In the genomic region with DNA sequence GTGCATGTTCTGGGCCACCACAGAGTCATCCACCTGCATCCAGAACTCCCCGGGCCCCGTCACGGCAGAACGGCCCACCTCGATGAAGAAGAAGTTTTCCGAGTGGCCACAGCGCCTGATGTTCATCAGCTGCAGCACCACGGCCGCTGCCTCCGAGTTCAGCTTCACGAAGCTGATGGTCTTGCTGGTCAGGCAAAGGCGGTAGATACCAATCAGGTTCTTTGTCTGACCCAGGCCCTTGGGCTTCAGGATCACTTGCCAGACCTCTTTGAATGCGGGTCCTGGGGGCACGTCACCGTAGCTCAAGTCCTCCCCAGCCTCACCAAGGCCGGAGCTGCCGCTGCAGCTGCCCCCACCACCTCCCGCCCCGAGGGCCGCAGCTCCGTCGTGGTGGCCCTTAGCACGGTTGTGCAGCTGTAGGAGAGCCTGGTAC, we compare ENCODE assay signal across 9 cellular contexts. TPM values are rescaled to one million over a fixed set of nuclear protein-coding genes. Genes with fewer than 3 reads are reported as not detected.
A peak's percentile ranks its signal among the peaks of the same experiment; 100 is the strongest.
DNase-seq lines count a peak whose midpoint lies in the region; ATAC-seq and TF ChIP-seq lines count a peak whose summit lies in the region.
"Had no signal": no experiment of that assay in that cellular context is flagged by ENCODE, and none has a peak within 500 bp of the region (broad histone marks: within the 10 kb centered on the region; RNA-seq: fewer than 3 reads in every experiment).

No MANE protein-coding gene starts in this region.

- H3K4me2 ChIP-seq in OCI-LY7 (ENCODE audit: low read length) (peak overlapping the region; percentile 95), neural progenitor cell (peak overlapping the region; percentile 90)

- intact Hi-C loops in OCI-LY7 (cut with micrococcal nuclease; ENCODE audit: unreplicated experiment) = loop anchor here (2.0 to 10.0 kb wide), 6 partner anchors 25 to 1523 kb away; no protein-coding TSS in a partner anchor

- TF ChIP-seq CTCF in BJ (IDR thresholded peaks at IDR 0.05; ENCODE audit: insufficient read depth, low read depth, low read length) (no peak), OCI-LY7 (conservative IDR thresholded peaks at IDR 0.05; ENCODE audit: low read length) (no peak), epithelial cell of proximal tubule (conservative IDR thresholded peaks at IDR 0.05; ENCODE audit: low read depth, low read length) (no peak), neural progenitor cell (IDR thresholded peaks at IDR 0.05) (no peak)

- no peaks in the 10 kb centered on the region for H3K27me3 ChIP-seq in BJ (ENCODE audit: control insufficient read depth, insufficient read depth, low read length)
- H3K27me3 ChIP-seq in neural progenitor cell = no peaks in the 10 kb centered on the region

- peaks cover 52% of the 10 kb centered on the region for H3K4me1 ChIP-seq in OCI-LY7 (ENCODE audit: insufficient read depth, low read length, poor library complexity, severe bottlenecking)
- H3K4me1 ChIP-seq in neural progenitor cell = peaks cover 20% of the 10 kb centered on the region

- peaks cover 29% of the 10 kb centered on the region for H3K36me3 Mint-ChIP-seq in neural progenitor cell

- peak overlapping the region; percentile 85 for H3K27ac ChIP-seq in OCI-LY7 (ENCODE audit: low read depth, low read length, poor library complexity, severe bottlenecking)
- H3K27ac ChIP-seq in neural progenitor cell = no peak overlapping the region

- peaks cover 55% of the 10 kb centered on the region for H3K4me1 Mint-ChIP-seq in neural progenitor cell

- H3K9me3 ChIP-seq in OCI-LY7 (ENCODE audit: low read length) (no peaks in the 10 kb centered on the region), neural progenitor cell (ENCODE audit: low read depth) (no peaks in the 10 kb centered on the region)

- peaks cover 16% of the 10 kb centered on the region for H3K9me3 Mint-ChIP-seq in neural progenitor cell

- peaks cover 54% of the 10 kb centered on the region for H3K79me2 ChIP-seq in OCI-LY7 (ENCODE audit: insufficient read depth, low read depth, low read length)
- H3K79me2 ChIP-seq in neural progenitor cell (ENCODE audit: low read depth) = peaks cover 62% of the 10 kb centered on the region

- DNase-seq in BJ (ENCODE audit: low read depth) (no peak), OCI-LY7 (ENCODE audit: low spot score) (no peak), epithelial cell of proximal tubule (ENCODE audit: low read depth) (no peak), neural progenitor cell (ENCODE audit: low spot score) (no peak), NCI-H1694 treated with DMSO at 0.1 percent for 48 hours (lab: John Stamatoyannopoulos, UW) (no peak), dermis blood vessel endothelial cell (no peak)
- DNase-seq: NCI-H2081 treated with DMSO at 0.1 percent for 48 hours had no signal

- peak overlapping the region; percentile 90 for H3K4me3 Mint-ChIP-seq in neural progenitor cell

- peaks cover 15% of the 10 kb centered on the region for H3K27me3 Mint-ChIP-seq in neural progenitor cell (ENCODE audit: insufficient read depth, low read depth)

- BruUV-seq in OCI-LY7 (replicated peaks; lab: Mats Ljungman, UMichigan) = no TSS peak

- no peak overlapping the region for H3K27ac Mint-ChIP-seq in neural progenitor cell

- no peak overlapping the region for H2AFZ ChIP-seq in OCI-LY7 (ENCODE audit: low read length)
- H2AFZ ChIP-seq in neural progenitor cell (replicated peaks) = peak overlapping the region; percentile 80

- H3K4me3 ChIP-seq in BJ (ENCODE audit: low read depth, low read length) (peak overlapping the region; percentile 99), OCI-LY7 (ENCODE audit: low read depth, low read length, poor library complexity, severe bottlenecking) (peak overlapping the region; percentile 89), epithelial cell of proximal tubule (ENCODE audit: low read depth, low read length) (peak overlapping the region; percentile 62), neural progenitor cell (peak overlapping the region; percentile 62)

- H3K9ac ChIP-seq in neural progenitor cell = no peak overlapping the region

- H3K9me2 ChIP-seq in OCI-LY7 (ENCODE audit: insufficient read depth, low read length) = no peaks in the 10 kb centered on the region

- H3K36me3 ChIP-seq in BJ (ENCODE audit: control insufficient read depth, insufficient read depth, low read length) = peaks cover 26% of the 10 kb centered on the region
- H3K36me3 ChIP-seq in OCI-LY7 (ENCODE audit: insufficient read depth, low read length) = peaks cover 49% of the 10 kb centered on the region
- H3K36me3 ChIP-seq in neural progenitor cell = no peaks in the 10 kb centered on the region

- POLR2A ChIA-PET in BJ (lab: Charles Lee) = interaction anchor here (0.6 kb wide), 1 partner anchor 320 kb away, joined by 3 read pairs; no protein-coding TSS in a partner anchor
- POLR2A ChIA-PET in OCI-LY7 (lab: Charles Lee) = interaction anchor here (0.6 to 5.0 kb wide), 6 partner anchors 37 to 218 kb away, joined by 3 to 26 read pairs (median 4); a partner anchor contains a TSS

- peaks cover 7% of the 10 kb centered on the region for H3F3A ChIP-seq in neural progenitor cell (ENCODE audit: low read depth)

- H4K20me1 ChIP-seq in OCI-LY7 (ENCODE audit: insufficient read depth, low read length) (peaks cover 5% of the 10 kb centered on the region), neural progenitor cell (ENCODE audit: low read depth) (peaks cover 18% of the 10 kb centered on the region)

- CTCF ChIA-PET in BJ (lab: Yijun Ruan, JAX) = interaction anchor here (0.6 to 3.0 kb wide), 10 partner anchors 9 to 1129 kb away, joined by 3 to 14 read pairs (median 4); no protein-coding TSS in a partner anchor
- CTCF ChIA-PET in OCI-LY7 (lab: Charles Lee; ENCODE audit: unreplicated experiment) = interaction anchor here (0.9 to 1.0 kb wide), 3 partner anchors 23 to 1133 kb away, joined by 3 to 5 read pairs (median 4); no protein-coding TSS in a partner anchor

- no peak for ATAC-seq in HG03469 (IDR thresholded peaks at IDR 0.05; ENCODE audit: unreplicated experiment)
- no peak for ATAC-seq in HG03108 (IDR thresholded peaks at IDR 0.05; ENCODE audit: unreplicated experiment)

RNA-seq across cellular contexts. Expression of a gene that starts 1.6 kb away (rescaled TPM):
- polyA plus RNA-seq in BJ (2011; rRNA removed) = 12.4 and 13.0 TPM in 2 replicates
- 22.7 and 26.8 TPM in 2 replicates for polyA minus RNA-seq in BJ (2011; rRNA and poly(A)+ RNA removed)
- total RNA-seq in OCI-LY7 (2014; rRNA removed; shearing (Covaris generic)) = 15.9 and 18.1 TPM in 2 replicates
- total RNA-seq in OCI-LY7 (2022) (23.5 and 23.6 TPM in 2 replicates), epithelial cell of proximal tubule (13.0 and 25.8 TPM in 2 replicates), neural progenitor cell (ENCODE audit: low replicate concordance) (8.4 and 13.0 TPM in 2 replicates), dermis blood vessel endothelial cell (0.17 and 0.23 TPM in 2 replicates)

RNA-seq across cellular contexts. Expression of a gene that starts 37.8 kb away (rescaled TPM):
- polyA plus RNA-seq in BJ (2011; rRNA removed) = 29.2 and 51.6 TPM in 2 replicates
- polyA minus RNA-seq in BJ (2011; rRNA and poly(A)+ RNA removed) = 40.8 and 44.5 TPM in 2 replicates
- 30.4 and 40.8 TPM in 2 replicates for total RNA-seq in OCI-LY7 (2014; rRNA removed; shearing (Covaris generic))
- total RNA-seq in OCI-LY7 (2022) = 80.3 and 87.8 TPM in 2 replicates
- 11.8 and 14.1 TPM in 2 replicates for total RNA-seq in epithelial cell of proximal tubule
- total RNA-seq in neural progenitor cell (ENCODE audit: low replicate concordance) = 13.8 and 15.1 TPM in 2 replicates
- total RNA-seq in dermis blood vessel endothelial cell = 14.3 and 16.0 TPM in 2 replicates
